ENCODE assay signal across 15 cellular contexts in genomic region chr4:156377036-156377700, GRCh38.
A peak's percentile ranks its signal among the peaks of the same experiment; 100 is the strongest.
DNase-seq lines count a peak whose midpoint lies in the region; ATAC-seq, FAIRE-seq and TF ChIP-seq lines count a peak whose summit lies in the region.
"Had no signal": no experiment of that assay in that cellular context is flagged by ENCODE, and none has a peak within 500 bp of the region (broad histone marks: within the 10 kb centered on the region; RNA-seq: fewer than 3 reads in every experiment).

No MANE protein-coding gene starts in this region.

- in situ Hi-C loops in ACHN (cut with HindIII; ENCODE audit: low pct_ligation_motif_present, low pct_unique_long_range_greater_than_20kb, low sequenced_read_pairs) (no loop called here), astrocyte of the spinal cord (cut with HindIII; ENCODE audit: low sequenced_read_pairs) (no loop called here), gastrocnemius medialis (cut with MboI; ENCODE audit: low sequenced_read_pairs in 4 of 4) (no loop called here)

- intact Hi-C loops in gastrocnemius medialis (cut with DNase I; ENCODE audit: low total_unique reads): no loop called here

- no peak overlapping the region for H3K4me3 ChIP-seq in astrocyte of the spinal cord (ENCODE audit: low read depth, low read length)
- no peak overlapping the region for H3K4me3 ChIP-seq in gastrocnemius medialis
- H3K4me3 ChIP-seq: A549, cardiac muscle cell, MG63, right lobe of liver had no signal

- H3K36me3 ChIP-seq in gastrocnemius medialis: no peaks in the 10 kb centered on the region
- H3K36me3 ChIP-seq: cardiac muscle cell, MG63, right lobe of liver had no signal

- FAIRE-seq in HTR-8/SVneo (lab: Jason Lieb, UNC): no peak
- FAIRE-seq: A549 had no signal

- H3K9me3 ChIP-seq in gastrocnemius medialis: no peaks in the 10 kb centered on the region
- H3K9me3 ChIP-seq: A549, MG63, right lobe of liver had no signal

- TF ChIP-seq POLR2A in gastrocnemius medialis (IDR thresholded peaks at IDR 0.05): no peak

- peak; percentile 31 for DNase-seq in ACHN
- peak; percentile 21 for DNase-seq in HTR-8/SVneo (ENCODE audit: insufficient read length, low spot score)
- DNase-seq in astrocyte of the spinal cord (ENCODE audit: low read depth, low spot score): peak; percentile 87
- DNase-seq in kidney tubule cell (ENCODE audit: low spot score): peak; percentile 8
- DNase-seq in SW480 (ENCODE audit: low spot score): no peak
- no peak for DNase-seq in activated naive CD4-positive, alpha-beta T cell treated with anti-CD3 and anti-CD28 coated beads, Interleukin-2, amount 50 U/mL, for 16 hours
- no peak for DNase-seq in gastrocnemius medialis
- DNase-seq: Calu3; left ventricle myocardium superior; MG63; right lobe of liver; stimulated activated naive CD4-positive, alpha-beta T cell had no signal

- no peaks in the 10 kb centered on the region for H3K27me3 ChIP-seq in gastrocnemius medialis
- H3K27me3 ChIP-seq: cardiac muscle cell, MG63, right lobe of liver had no signal

- ATAC-seq in GM21737 (IDR thresholded peaks at IDR 0.05; ENCODE audit: unreplicated experiment) (no peak), gastrocnemius medialis (no peak)
- ATAC-seq: A549, left ventricle myocardium superior had no signal

- no peak overlapping the region for H3K27ac ChIP-seq in gastrocnemius medialis
- H3K27ac ChIP-seq: A549, cardiac muscle cell, right lobe of liver had no signal

- TF ChIP-seq CTCF in astrocyte of the spinal cord (IDR thresholded peaks at IDR 0.05; ENCODE audit: low read depth, low read length) (no peak), gastrocnemius medialis (IDR thresholded peaks at IDR 0.05 in 4 of 5, conservative IDR thresholded peaks at IDR 0.05 in 1 of 5) (no peak)

- no peaks in the 10 kb centered on the region for H3K4me1 ChIP-seq in gastrocnemius medialis
- H3K4me1 ChIP-seq: A549, right lobe of liver had no signal

Comparison
In these comparisons a context has a peak if more than half of its experiments do, and no peak if none do; other contexts are left out.
1. DNase-seq: peak in ACHN (single experiment), HTR-8/SVneo (single experiment), astrocyte of the spinal cord (single experiment) and kidney tubule cell (single experiment); none in SW480 (single experiment), activated naive CD4-positive, alpha-beta T cell treated with anti-CD3 and anti-CD28 coated beads, Interleukin-2, amount 50 U/mL, for 16 hours (single experiment) and gastrocnemius medialis (0 of 2).